Comparison of ENCODE assay signal across 8 cellular contexts in genomic region chr2:48248251-48248933, GRCh38.
A peak's percentile ranks its signal among the peaks of the same experiment; 100 is the strongest.
DNase-seq lines count a peak whose midpoint lies in the region; ATAC-seq and TF ChIP-seq lines count a peak whose summit lies in the region.

No MANE protein-coding gene starts in this region.

- intact Hi-C loops in body of pancreas (cut with DNase I): no loop called here

- no peak for TF ChIP-seq POLR2A in body of pancreas (IDR thresholded peaks at IDR 0.05)

- H3K27me3 ChIP-seq in HUES64 (ENCODE audit: insufficient read depth, low read length): no peaks in the 10 kb centered on the region
- no peaks in the 10 kb centered on the region for H3K27me3 ChIP-seq in body of pancreas

- WGBS in HUES64: 92% methylated on average over 3 of the region's 3 CpGs
- WGBS in body of pancreas, 2 donors: 85 to 87% methylated on average over 3 of the region's 3 CpGs

- TF ChIP-seq CTCF in GM13977 (IDR thresholded peaks at IDR 0.05; ENCODE audit: extremely low read depth, insufficient read depth, missing control alignments) (no peak), body of pancreas (IDR thresholded peaks at IDR 0.05) (no peak)

- in situ Hi-C loops in GM13977 (cut with MboI; ENCODE audit: low pct_unique_long_range_greater_than_20kb, low sequenced_read_pairs, unreplicated experiment): no loop called here

- H3K4me1 ChIP-seq in HUES64 (ENCODE audit: insufficient read depth, low read length): peaks cover 7% of the 10 kb centered on the region
- peaks cover 6% of the 10 kb centered on the region for H3K4me1 ChIP-seq in body of pancreas

- DNase-seq in GM13977 (ENCODE audit: low spot score): peak; percentile 23
- no peak for DNase-seq in body of pancreas
- DNase-seq in medulla oblongata (ENCODE audit: extremely low spot score): peak; percentile 37
- no peak for DNase-seq in NCI-H146 (lab: John Stamatoyannopoulos, UW)
- no peak for DNase-seq in NCI-H345 (lab: John Stamatoyannopoulos, UW)
- no peak for DNase-seq in OCI-M2 (lab: John Stamatoyannopoulos, UW; ENCODE audit: unreplicated experiment)

- H3K36me3 ChIP-seq in HUES64 (ENCODE audit: insufficient read depth, low read length): no peaks in the 10 kb centered on the region
- no peaks in the 10 kb centered on the region for H3K36me3 ChIP-seq in body of pancreas (replicated peaks in 1 of 2; ENCODE audit: insufficient read depth in 1 of 2, low read depth in 2 of 2)

- peak; percentile 86 for ATAC-seq in GM21825 (IDR thresholded peaks at IDR 0.05; ENCODE audit: unreplicated experiment)
- ATAC-seq in body of pancreas: peak; percentile 74

- no peaks in the 10 kb centered on the region for H3K9me3 ChIP-seq in HUES64 (ENCODE audit: insufficient read depth, low read depth, low read length)
- H3K9me3 ChIP-seq in body of pancreas: no peaks in the 10 kb centered on the region

- H3K27ac ChIP-seq in HUES64 (ENCODE audit: low read depth, low read length): peak overlapping the region; percentile 56
- no peak overlapping the region for H3K27ac ChIP-seq in body of pancreas

- H3K4me3 ChIP-seq in HUES64 (ENCODE audit: low read length) (no peak overlapping the region), body of pancreas (no peak overlapping the region)

- 0 out of 2 replicates have a peak overlapping the region, but pooled peaks have one; percentile 12 for H3K9ac ChIP-seq in HUES64 (ENCODE audit: low read depth, low read length)

Comparison
In these comparisons a context has a peak if more than half of its experiments do, and no peak if none do; other contexts are left out.
1. DNase-seq: peak in GM13977 (single experiment) and medulla oblongata (single experiment); none in body of pancreas (0 of 4), NCI-H146 (single experiment), NCI-H345 (single experiment) and OCI-M2 (single experiment).